Comparison of ENCODE assay signal across 14 cellular contexts in the genomic region with DNA sequence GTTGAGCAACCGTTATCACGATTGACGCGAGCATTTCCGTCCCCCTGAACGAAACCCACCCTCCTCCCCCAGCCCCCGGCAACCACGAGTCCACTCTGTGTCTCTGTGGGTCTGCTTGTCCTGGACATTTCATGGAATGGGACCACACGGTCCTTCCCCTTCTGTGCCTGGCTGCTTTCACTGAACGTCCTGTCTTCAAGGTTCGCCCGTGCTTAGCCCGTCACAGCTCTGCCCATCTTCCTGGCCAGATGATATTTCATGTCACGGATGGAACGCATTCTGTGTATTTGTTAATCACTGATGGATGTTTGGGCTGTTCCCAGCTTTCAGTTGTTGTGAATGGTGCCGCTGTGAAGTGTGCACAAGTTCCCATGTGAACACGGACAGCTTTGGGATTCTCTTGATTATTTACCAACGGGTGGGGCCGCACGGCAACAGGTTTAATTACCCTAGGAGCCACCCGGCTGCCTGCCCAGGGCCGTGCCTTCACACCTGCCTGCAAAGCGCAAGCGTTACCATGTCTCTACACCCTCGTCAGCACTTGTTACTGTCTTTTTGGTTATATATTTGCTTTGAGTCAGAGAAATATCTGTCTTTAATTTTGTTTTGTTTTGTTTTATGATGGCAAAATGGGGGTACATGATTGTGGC. TPM values are rescaled to one million over a fixed set of nuclear protein-coding genes. Genes with fewer than 3 reads are reported as not detected.
DNase-seq lines count a peak whose midpoint lies in the region; ATAC-seq and TF ChIP-seq lines count a peak whose summit lies in the region.
"Had no signal": no experiment of that assay in that cellular context is flagged by ENCODE, and none has a peak within 500 bp of the region (broad histone marks: within the 10 kb centered on the region; RNA-seq: fewer than 3 reads in every experiment).

No MANE protein-coding gene starts in this region.

- H3K27me3 ChIP-seq in right atrium auricular region (no peaks in the 10 kb centered on the region), left ventricle myocardium inferior (ENCODE audit: low read depth) (no peaks in the 10 kb centered on the region), upper lobe of right lung (no peaks in the 10 kb centered on the region)
- H3K27me3 ChIP-seq: gastrocnemius medialis had no signal

- DNase-seq in right atrium auricular region (ENCODE audit: low spot score) (peak; percentile 50), left ventricle myocardium inferior (no peak), WTC11 (ENCODE audit: low spot score) (peak; percentile 6), mesenteric fat pad (ENCODE audit: low spot score) (peak; percentile 43), upper lobe of right lung (peak; percentile 19), cerebellum (ENCODE audit: low spot score) (no peak)
- DNase-seq: activated CD4-positive, alpha-beta T cell treated with anti-CD3 and anti-CD28 coated beads for 4 hours; AML-193; DMS79; NCI-H1048; NCI-H446 had no signal

- CTCF ChIA-PET in WTC11 (lab: Charles Lee): no interaction called here

- H3K36me3 ChIP-seq in right atrium auricular region: no peaks in the 10 kb centered on the region
- no peaks in the 10 kb centered on the region for H3K36me3 ChIP-seq in left ventricle myocardium inferior
- no peaks in the 10 kb centered on the region for H3K36me3 ChIP-seq in upper lobe of right lung
- H3K36me3 ChIP-seq: gastrocnemius medialis had no signal

- H3K36me3 Mint-ChIP-seq in WTC11: peaks cover 40% of the 10 kb centered on the region

- H3K9me3 ChIP-seq in right atrium auricular region: peaks cover 0 to 15% of the 10 kb centered on the region in 2 donors
- peaks cover 30% of the 10 kb centered on the region for H3K9me3 ChIP-seq in left ventricle myocardium inferior (replicated peaks)
- no peaks in the 10 kb centered on the region for H3K9me3 ChIP-seq in upper lobe of right lung
- H3K9me3 ChIP-seq: gastrocnemius medialis had no signal

- POLR2A ChIA-PET in WTC11 (lab: Charles Lee): no interaction called here

- H3K9me3 Mint-ChIP-seq in WTC11: peaks cover 36% of the 10 kb centered on the region

- no peak overlapping the region for H3K4me3 Mint-ChIP-seq in WTC11

- H3K4me1 Mint-ChIP-seq in WTC11: peaks cover 18% of the 10 kb centered on the region

- TF ChIP-seq CTCF in right atrium auricular region (IDR thresholded peaks at IDR 0.05) (no peak), left ventricle myocardium inferior (IDR thresholded peaks at IDR 0.05; ENCODE audit: borderline replicate concordance) (no peak), WTC11 (IDR thresholded peaks at IDR 0.05) (no peak), upper lobe of right lung (IDR thresholded peaks at IDR 0.05) (no peak)

- peak overlapping the region; percentile 70 for H3K27ac Mint-ChIP-seq in WTC11

- H3K4me3 ChIP-seq in right atrium auricular region: no peak overlapping the region
- H3K4me3 ChIP-seq in left ventricle myocardium inferior: no peak overlapping the region
- no peak overlapping the region for H3K4me3 ChIP-seq in upper lobe of right lung
- H3K4me3 ChIP-seq: gastrocnemius medialis had no signal

- H3K27ac ChIP-seq in right atrium auricular region (no peak overlapping the region), left ventricle myocardium inferior (replicated peaks) (no peak overlapping the region), upper lobe of right lung (no peak overlapping the region)
- H3K27ac ChIP-seq: gastrocnemius medialis had no signal

- H3K27me3 Mint-ChIP-seq in WTC11 (ENCODE audit: low read depth): no peaks in the 10 kb centered on the region

- ATAC-seq in WTC11 (no peak), upper lobe of right lung (no peak), HG03520 (IDR thresholded peaks at IDR 0.05; ENCODE audit: unreplicated experiment) (no peak), GM18511 (IDR thresholded peaks at IDR 0.05; ENCODE audit: unreplicated experiment) (no peak)
- ATAC-seq: gastrocnemius medialis had no signal

- H3K4me1 ChIP-seq in right atrium auricular region (no peaks in the 10 kb centered on the region), left ventricle myocardium inferior (no peaks in the 10 kb centered on the region), upper lobe of right lung (no peaks in the 10 kb centered on the region)

- intact Hi-C loops in left ventricle myocardium inferior (cut with micrococcal nuclease) (no loop called here), upper lobe of right lung (cut with DNase I) (no loop called here)

TF ChIP-seq in WTC11, 78 proteins besides CTCF, POLR2A, EP300 and RAD21:
- TF ChIP-seq EMX1 (CRISPR knock-in tag; IDR thresholded peaks at IDR 0.05): no peak
- TF ChIP-seq GTF2I (CRISPR knock-in tag; conservative IDR thresholded peaks at IDR 0.05): no peak
- TF ChIP-seq, protein P1, sequence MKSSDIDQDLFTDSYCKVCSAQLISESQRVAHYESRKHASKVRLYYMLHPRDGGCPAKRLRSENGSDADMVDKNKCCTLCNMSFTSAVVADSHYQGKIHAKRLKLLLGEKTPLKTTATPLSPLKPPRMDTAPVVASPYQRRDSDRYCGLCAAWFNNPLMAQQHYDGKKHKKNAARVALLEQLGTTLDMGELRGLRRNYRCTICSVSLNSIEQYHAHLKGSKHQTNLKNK (CRISPR knock-in tag; IDR thresholded peaks at IDR 0.05): no peak
- TF ChIP-seq, protein P2, sequence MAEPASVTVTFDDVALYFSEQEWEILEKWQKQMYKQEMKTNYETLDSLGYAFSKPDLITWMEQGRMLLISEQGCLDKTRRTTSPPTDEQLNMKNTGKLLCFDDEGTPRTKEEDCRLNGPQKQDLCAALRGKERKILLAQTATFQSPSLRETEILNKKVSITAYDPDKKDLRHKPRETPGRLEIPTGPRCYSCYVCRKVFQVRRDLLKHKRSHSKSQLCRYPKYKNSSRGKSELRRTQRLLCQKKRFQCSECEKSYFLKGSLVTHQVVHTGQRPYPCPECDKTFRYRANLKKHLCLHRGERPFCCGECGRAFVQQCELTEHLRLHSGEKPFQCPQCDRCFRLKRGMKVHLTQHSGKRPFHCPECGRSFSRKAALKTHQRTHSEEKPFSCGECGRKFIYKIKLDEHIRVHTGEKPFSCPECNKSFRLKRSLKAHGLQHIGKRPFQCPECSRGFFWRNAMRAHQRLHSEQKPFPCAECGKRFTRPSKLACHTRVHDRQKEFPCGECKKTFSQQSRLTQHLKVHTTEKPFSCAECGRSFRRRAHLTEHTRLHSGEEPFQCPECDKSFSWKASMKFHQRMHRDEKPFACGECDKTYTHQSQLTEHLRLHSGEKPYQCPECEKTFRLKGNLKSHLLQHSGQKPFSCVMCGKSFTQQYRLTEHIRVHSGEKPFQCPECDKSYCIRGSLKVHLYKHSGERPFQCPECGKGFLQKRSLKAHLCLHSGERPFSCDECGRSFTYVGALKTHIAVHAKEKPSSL (CRISPR knock-in tag; conservative IDR thresholded peaks at IDR 0.05): no peak
- no peak for TF ChIP-seq ZNF121 (CRISPR knock-in tag; IDR thresholded peaks at IDR 0.05)
- no peak for TF ChIP-seq NR3C1 (CRISPR knock-in tag; conservative IDR thresholded peaks at IDR 0.05; ENCODE audit: low read depth)
- TF ChIP-seq, protein P3, sequence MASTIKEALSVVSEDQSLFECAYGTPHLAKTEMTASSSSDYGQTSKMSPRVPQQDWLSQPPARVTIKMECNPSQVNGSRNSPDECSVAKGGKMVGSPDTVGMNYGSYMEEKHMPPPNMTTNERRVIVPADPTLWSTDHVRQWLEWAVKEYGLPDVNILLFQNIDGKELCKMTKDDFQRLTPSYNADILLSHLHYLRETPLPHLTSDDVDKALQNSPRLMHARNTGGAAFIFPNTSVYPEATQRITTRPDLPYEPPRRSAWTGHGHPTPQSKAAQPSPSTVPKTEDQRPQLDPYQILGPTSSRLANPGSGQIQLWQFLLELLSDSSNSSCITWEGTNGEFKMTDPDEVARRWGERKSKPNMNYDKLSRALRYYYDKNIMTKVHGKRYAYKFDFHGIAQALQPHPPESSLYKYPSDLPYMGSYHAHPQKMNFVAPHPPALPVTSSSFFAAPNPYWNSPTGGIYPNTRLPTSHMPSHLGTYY (CRISPR knock-in tag; IDR thresholded peaks at IDR 0.05): no peak
- TF ChIP-seq ELF4 (CRISPR knock-in tag; IDR thresholded peaks at IDR 0.05; ENCODE audit: low read depth): no peak
- TF ChIP-seq, protein P4, sequence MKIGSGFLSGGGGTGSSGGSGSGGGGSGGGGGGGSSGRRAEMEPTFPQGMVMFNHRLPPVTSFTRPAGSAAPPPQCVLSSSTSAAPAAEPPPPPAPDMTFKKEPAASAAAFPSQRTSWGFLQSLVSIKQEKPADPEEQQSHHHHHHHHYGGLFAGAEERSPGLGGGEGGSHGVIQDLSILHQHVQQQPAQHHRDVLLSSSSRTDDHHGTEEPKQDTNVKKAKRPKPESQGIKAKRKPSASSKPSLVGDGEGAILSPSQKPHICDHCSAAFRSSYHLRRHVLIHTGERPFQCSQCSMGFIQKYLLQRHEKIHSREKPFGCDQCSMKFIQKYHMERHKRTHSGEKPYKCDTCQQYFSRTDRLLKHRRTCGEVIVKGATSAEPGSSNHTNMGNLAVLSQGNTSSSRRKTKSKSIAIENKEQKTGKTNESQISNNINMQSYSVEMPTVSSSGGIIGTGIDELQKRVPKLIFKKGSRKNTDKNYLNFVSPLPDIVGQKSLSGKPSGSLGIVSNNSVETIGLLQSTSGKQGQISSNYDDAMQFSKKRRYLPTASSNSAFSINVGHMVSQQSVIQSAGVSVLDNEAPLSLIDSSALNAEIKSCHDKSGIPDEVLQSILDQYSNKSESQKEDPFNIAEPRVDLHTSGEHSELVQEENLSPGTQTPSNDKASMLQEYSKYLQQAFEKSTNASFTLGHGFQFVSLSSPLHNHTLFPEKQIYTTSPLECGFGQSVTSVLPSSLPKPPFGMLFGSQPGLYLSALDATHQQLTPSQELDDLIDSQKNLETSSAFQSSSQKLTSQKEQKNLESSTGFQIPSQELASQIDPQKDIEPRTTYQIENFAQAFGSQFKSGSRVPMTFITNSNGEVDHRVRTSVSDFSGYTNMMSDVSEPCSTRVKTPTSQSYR (CRISPR knock-in tag; IDR thresholded peaks at IDR 0.05): no peak
- TF ChIP-seq CBFB (CRISPR knock-in tag; IDR thresholded peaks at IDR 0.05; ENCODE audit: low read depth): no peak

RNA-seq across cellular contexts. Expression of a gene that starts 42.5 kb away (rescaled TPM):
- total RNA-seq in right atrium auricular region (10 to 100 TPM; 10.2 to 13.2 TPM), left ventricle myocardium inferior (9.5 TPM), WTC11 (2021) (16.5 to 22.3 TPM (median 16.9 TPM) in 3 replicates), mesenteric fat pad (102 TPM), upper lobe of right lung (17.3 TPM), cerebellum (19.1 TPM)

Comparison
In these comparisons a context has a peak if more than half of its experiments do, and no peak if none do; other contexts are left out.
1. DNase-seq: peak in right atrium auricular region (single experiment), WTC11 (single experiment), mesenteric fat pad (single experiment) and upper lobe of right lung (single experiment); none in left ventricle myocardium inferior (single experiment) and cerebellum (single experiment).